In genomic region chr16:50301626-50302471, GRCh38 we compare ENCODE assay signal across 9 cellular contexts. TPM values are rescaled to one million over a fixed set of nuclear protein-coding genes. Genes with fewer than 3 reads are reported as not detected.
A peak's percentile ranks its signal among the peaks of the same experiment; 100 is the strongest.
DNase-seq lines count a peak whose midpoint lies in the region; ATAC-seq and TF ChIP-seq lines count a peak whose summit lies in the region.
"Had no signal": no experiment of that assay in that cellular context is flagged by ENCODE, and none has a peak within 500 bp of the region (broad histone marks: within the 10 kb centered on the region; RNA-seq: fewer than 3 reads in every experiment).

No MANE protein-coding gene starts in this region.

- peak overlapping the region; percentile 26 for H3K27ac ChIP-seq in suprapubic skin

- H3K9me3 ChIP-seq in suprapubic skin: no peaks in the 10 kb centered on the region

- in situ Hi-C loops in G401 (cut with HindIII; ENCODE audit: low sequenced_read_pairs): no loop called here

- 75% methylated on average over 17 of the region's 21 CpGs for WGBS in suprapubic skin

- H3K4me1 ChIP-seq in suprapubic skin: no peaks in the 10 kb centered on the region

- no peak for TF ChIP-seq EP300 in suprapubic skin (IDR thresholded peaks at IDR 0.05)

- no peak overlapping the region for H3K4me3 ChIP-seq in suprapubic skin

- ATAC-seq in GM21526 (IDR thresholded peaks at IDR 0.05; ENCODE audit: low FRiP score, unreplicated experiment): no peak

- CTCF ChIA-PET in GM10248 (lab: Yijun Ruan, JAX): no interaction called here

- no peaks in the 10 kb centered on the region for H3K27me3 ChIP-seq in suprapubic skin

- peaks cover 21% of the 10 kb centered on the region for H3K36me3 ChIP-seq in suprapubic skin

- TF ChIP-seq CTCF in suprapubic skin (IDR thresholded peaks at IDR 0.05): no peak
- no peak for TF ChIP-seq CTCF in GM10248 (IDR thresholded peaks at IDR 0.05; ENCODE audit: control extremely low read depth, extremely low read depth, low read depth, missing control alignments)

- TF ChIP-seq POLR2A in suprapubic skin (IDR thresholded peaks at IDR 0.05): no peak

- peak; percentile 16 for DNase-seq in activated T-cell treated with anti-CD3 and anti-CD28 coated beads, Interleukin-2, amount 50 U/mL, for 1 hour
- DNase-seq in activated T-cell treated with anti-CD3 and anti-CD28 coated beads, Interleukin-2, amount 50 U/mL, for 48 hours: no peak
- DNase-seq in astrocyte of the hippocampus (ENCODE audit: low read depth, low spot score) (peak; percentile 90), iris pigment epithelial cell (ENCODE audit: low read depth) (peak; percentile 93), suprapubic skin (ENCODE audit: low spot score in 2 of 2) (peak; percentile 71 to 82), GM10248 (ENCODE audit: extremely low spot score) (no peak), G401 (ENCODE audit: low spot score) (no peak)
- DNase-seq: activated CD4-positive, alpha-beta T cell treated with anti-CD3 and anti-CD28 coated beads, Interleukin-2, amount 50 U/mL, for 4 hours had no signal

- POLR2A ChIA-PET in GM10248 (lab: Yijun Ruan, JAX): no interaction called here

RNA-seq across cellular contexts. Expression of gene ADCY7, which starts 35.5 kb away (rescaled TPM):
- 10 to 100 TPM; 15.0 to 23.3 (median 16.9) TPM for total RNA-seq in suprapubic skin
- 0.31 and 1.7 TPM in 2 replicates for total RNA-seq in G401 (2014; rRNA removed; shearing (Covaris generic))

Comparison
In these comparisons a context has a peak if more than half of its experiments do, and no peak if none do; other contexts are left out.
1. DNase-seq: peak in activated T-cell treated with anti-CD3 and anti-CD28 coated beads, Interleukin-2, amount 50 U/mL, for 1 hour (single experiment), astrocyte of the hippocampus (single experiment), iris pigment epithelial cell (single experiment) and suprapubic skin (2 of 2); none in activated T-cell treated with anti-CD3 and anti-CD28 coated beads, Interleukin-2, amount 50 U/mL, for 48 hours (0 of 2), GM10248 (single experiment) and G401 (single experiment).